In the genomic region with DNA sequence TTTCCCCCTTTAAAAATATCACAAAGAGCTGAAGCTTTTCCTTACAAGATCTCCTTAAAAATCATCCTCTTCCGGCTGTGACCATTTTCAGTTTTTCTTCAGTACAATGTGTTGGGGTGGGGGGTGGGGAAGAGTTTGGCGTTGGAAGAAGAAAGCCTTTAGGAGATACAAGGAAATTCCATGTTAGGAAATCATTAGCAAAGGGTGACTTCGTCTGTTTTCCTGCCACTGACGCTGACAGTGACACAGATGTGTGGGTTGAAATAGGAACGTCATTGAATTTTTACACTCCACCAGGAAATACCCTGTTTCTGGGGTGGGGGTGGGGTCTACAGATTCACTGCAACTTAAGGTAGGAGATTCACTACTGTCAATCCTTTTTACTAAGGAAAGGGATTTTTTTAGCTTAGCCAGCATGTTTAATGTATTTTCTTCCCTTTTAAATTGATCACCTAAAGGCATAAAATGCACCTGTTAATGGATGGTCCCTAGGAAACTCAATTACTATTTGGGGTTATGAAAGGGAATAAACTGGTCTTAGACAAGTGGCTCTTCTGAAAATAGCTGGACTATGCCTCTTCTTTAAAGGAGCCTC, we compare ENCODE assay signal across 11 cellular contexts. TPM values are rescaled to one million over a fixed set of nuclear protein-coding genes. Genes with fewer than 3 reads are reported as not detected.
A peak's percentile ranks its signal among the peaks of the same experiment; 100 is the strongest.
DNase-seq lines count a peak whose midpoint lies in the region; ATAC-seq and TF ChIP-seq lines count a peak whose summit lies in the region.
"Had no signal": no experiment of that assay in that cellular context is flagged by ENCODE, and none has a peak within 500 bp of the region (broad histone marks: within the 10 kb centered on the region; RNA-seq: fewer than 3 reads in every experiment).

No MANE protein-coding gene starts in this region.

- H3K9me3 Mint-ChIP-seq in central memory CD8-positive, alpha-beta T cell, result no peaks in the 10 kb centered on the region
- peaks cover 3% of the 10 kb centered on the region for H3K9me3 Mint-ChIP-seq in mesothelial cell of epicardium

- DNase-seq in heart right ventricle (no peak), Right ventricle myocardium inferior (ENCODE audit: missing footprints) (no peak), mesothelial cell of epicardium (ENCODE audit: low spot score in 2 of 2, unreplicated experiment in 2 of 2) (no peak), upper lobe of right lung (no peak), DMS153 (lab: John Stamatoyannopoulos, UW) (no peak), DMS79 (lab: John Stamatoyannopoulos, UW) (no peak)
- DNase-seq in central memory CD8-positive, alpha-beta T cell (ENCODE audit: low spot score in 2 of 2), result no peak
- DNase-seq: occipital lobe had no signal

- H3K36me3 ChIP-seq in heart right ventricle (no peaks in the 10 kb centered on the region), upper lobe of right lung (no peaks in the 10 kb centered on the region)

- H3K4me1 Mint-ChIP-seq in central memory CD8-positive, alpha-beta T cell, result peaks cover 16% of the 10 kb centered on the region
- H3K4me1 Mint-ChIP-seq in mesothelial cell of epicardium, result peaks cover 10% of the 10 kb centered on the region

- peaks cover 4% of the 10 kb centered on the region for H3K36me3 Mint-ChIP-seq in central memory CD8-positive, alpha-beta T cell (ENCODE audit: insufficient read depth)
- H3K36me3 Mint-ChIP-seq in mesothelial cell of epicardium, result no peaks in the 10 kb centered on the region

- H3K4me3 ChIP-seq in heart right ventricle, result peak overlapping the region in 8 of 10 donors; percentile 58 to 73 (median 62)
- H3K4me3 ChIP-seq in upper lobe of right lung, result peak overlapping the region; percentile 58

- 5 to 27% methylated on average over 5 of the region's 5 CpGs for WGBS in heart right ventricle, 2 donors

- peak overlapping the region; percentile 85 for H3K4me3 Mint-ChIP-seq in central memory CD8-positive, alpha-beta T cell
- H3K4me3 Mint-ChIP-seq in mesothelial cell of epicardium, result peak overlapping the region; percentile 78

- intact Hi-C loops in heart right ventricle (cut with DNase I) (loop anchor here in 7 of 10 donors (5.0 to 10.0 kb wide), 6 partner anchors 80 to 402 kb away; no protein-coding TSS in a partner anchor), Right ventricle myocardium inferior (cut with DNase I) (loop anchor here (10.0 kb wide), 3 partner anchors 118 to 528 kb away; a partner anchor contains a TSS), upper lobe of right lung (cut with DNase I) (no loop called here)

- ATAC-seq in heart right ventricle (peak in 1 of 8 donors; percentile 3), Right ventricle myocardium inferior (no peak), upper lobe of right lung (no peak), HG03175 (IDR thresholded peaks at IDR 0.05; ENCODE audit: unreplicated experiment) (no peak)
- ATAC-seq in central memory CD8-positive, alpha-beta T cell (replicated peaks; ENCODE audit: extremely low read depth, poor library complexity, severe bottlenecking), result no peak

- peaks cover 0 to 4% (median 0%) of the 10 kb centered on the region in 11 donors for H3K9me3 ChIP-seq in heart right ventricle
- no peaks in the 10 kb centered on the region for H3K9me3 ChIP-seq in upper lobe of right lung

- peak overlapping the region in 7 of 10 donors; percentile 77 to 88 (median 82) for H3K27ac ChIP-seq in heart right ventricle
- peak overlapping the region; percentile 74 for H3K27ac ChIP-seq in upper lobe of right lung
- H3K27ac ChIP-seq: HL-60, VCaP had no signal

- peak overlapping the region; percentile 46 for H3K27ac Mint-ChIP-seq in central memory CD8-positive, alpha-beta T cell (ENCODE audit: low read depth)
- H3K27ac Mint-ChIP-seq in mesothelial cell of epicardium, result peak overlapping the region; percentile 47

- H3K27me3 Mint-ChIP-seq in central memory CD8-positive, alpha-beta T cell, result no peaks in the 10 kb centered on the region
- H3K27me3 Mint-ChIP-seq in mesothelial cell of epicardium (ENCODE audit: low read depth), result peaks cover 35% of the 10 kb centered on the region

- H3K4me1 ChIP-seq in heart right ventricle, result peaks cover 0 to 11% (median 0%) of the 10 kb centered on the region in 9 donors
- H3K4me1 ChIP-seq in upper lobe of right lung, result no peaks in the 10 kb centered on the region

- TF ChIP-seq CTCF in heart right ventricle (IDR thresholded peaks at IDR 0.05) (no peak), mesothelial cell of epicardium (IDR thresholded peaks at IDR 0.05; ENCODE audit: unreplicated experiment) (no peak), upper lobe of right lung (IDR thresholded peaks at IDR 0.05) (no peak)

- H3K27me3 ChIP-seq in heart right ventricle (peaks cover 0 to 39% (median 0%) of the 10 kb centered on the region in 7 donors), upper lobe of right lung (no peaks in the 10 kb centered on the region)

RNA-seq across cellular contexts. Expression of a gene that starts 3.9 kb away (rescaled TPM):
- 1 to 10 TPM; 1.2 to 4.2 (median 2.3) TPM for total RNA-seq in heart right ventricle
- polyA plus RNA-seq in heart right ventricle, result 1 to 10 TPM; 1.4 to 2.7 TPM
- total RNA-seq in Right ventricle myocardium inferior, result 1.8 TPM
- 0.93 to 1.4 TPM (median 1.2 TPM) in 3 replicates for total RNA-seq in mesothelial cell of epicardium
- 5.0 TPM for total RNA-seq in upper lobe of right lung
